8 cellular contexts compared by ENCODE assay signal in the genomic region with DNA sequence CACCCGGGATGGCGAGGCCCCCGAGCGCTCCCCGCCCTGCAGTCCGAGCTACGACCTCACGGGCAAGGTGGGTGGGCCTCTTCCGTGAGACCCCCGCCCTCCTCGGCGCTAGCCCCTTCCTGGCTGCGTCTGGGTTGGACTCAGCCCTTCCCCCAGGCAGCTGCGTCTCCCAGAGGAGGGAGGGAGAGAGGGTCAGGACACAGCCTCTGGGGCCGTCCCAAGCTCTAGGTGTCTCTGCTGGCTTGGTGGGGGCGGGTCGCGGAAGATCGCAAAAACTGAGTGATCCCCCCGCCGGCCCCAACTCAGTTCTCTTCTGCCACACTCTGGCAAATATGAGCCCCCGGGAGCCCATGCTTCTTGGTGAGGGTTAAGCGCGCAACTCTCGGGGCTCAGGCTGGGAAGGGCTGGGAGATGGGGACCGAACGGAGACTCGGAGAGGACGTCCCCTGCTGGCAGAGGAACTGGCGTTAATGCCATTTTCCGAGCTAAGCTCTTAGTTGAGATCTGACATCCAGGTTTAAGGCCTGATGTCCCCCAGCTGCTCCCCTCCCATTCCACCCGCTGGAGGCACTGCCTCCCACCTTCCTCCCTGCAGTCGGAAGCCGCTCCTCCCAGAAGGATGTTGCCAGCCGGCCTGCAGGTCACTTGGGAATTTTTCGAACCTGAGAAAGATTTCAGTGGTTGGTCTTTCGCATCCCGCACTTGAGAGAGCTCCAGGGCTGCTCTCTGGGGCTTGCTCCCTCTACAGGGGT. TPM values are rescaled to one million over a fixed set of nuclear protein-coding genes. Genes with fewer than 3 reads are reported as not detected.
DNase-seq lines count a peak whose midpoint lies in the region; ATAC-seq and TF ChIP-seq lines count a peak whose summit lies in the region.

No MANE protein-coding gene starts in this region.

- H3K27me3 ChIP-seq in BLaER1 treated with 17β-estradiol and CSF1 and Interleukin-3, amounts not matched to agents 10 nM and 100 nM, result no peaks in the 10 kb centered on the region
- peaks cover 14 to 17% of the 10 kb centered on the region in 2 donors for H3K27me3 ChIP-seq in mucosa of rectum (ENCODE audit: control insufficient read depth in 2 of 2, insufficient read depth in 2 of 2, low read length in 2 of 2)

- CTCF ChIA-PET in HEK293T (lab: Yijun Ruan, JAX), result interaction anchor here (0.6 to 3.5 kb wide), 14 partner anchors 9 to 171 kb away, joined by 3 to 57 read pairs (median 4); a partner anchor contains a TSS

- H3K27ac ChIP-seq in BLaER1 treated with 17β-estradiol and CSF1 and Interleukin-3, amounts not matched to agents 10 nM and 100 nM, result peak overlapping the region; percentile 58 to 99 (median 95); a peak in 21 of 22 replicates
- H3K27ac ChIP-seq in mucosa of rectum (ENCODE audit: low read depth in 2 of 2, low read length in 2 of 2), result peak overlapping the region; percentile 57 to 79

- no peaks in the 10 kb centered on the region for H3K9me3 ChIP-seq in BLaER1 treated with 17β-estradiol and CSF1 and Interleukin-3, amounts not matched to agents 10 nM and 100 nM (replicated peaks in 1 of 11)
- no peaks in the 10 kb centered on the region for H3K9me3 ChIP-seq in mucosa of rectum (ENCODE audit: control insufficient read depth in 2 of 2, low read length in 2 of 2)

- no peaks in the 10 kb centered on the region for H4K20me1 ChIP-seq in BLaER1 treated with 17β-estradiol and CSF1 and Interleukin-3, amounts not matched to agents 10 nM and 100 nM

- H3K36me3 ChIP-seq in BLaER1 treated with 17β-estradiol and CSF1 and Interleukin-3, amounts not matched to agents 10 nM and 100 nM, result peaks cover 0 to 10% (median 0%) of the 10 kb centered on the region in 11 experiments; a peak in 1 of 22 replicates
- no peaks in the 10 kb centered on the region for H3K36me3 ChIP-seq in mucosa of rectum (ENCODE audit: control insufficient read depth in 2 of 2, insufficient read depth in 2 of 2, low read length in 2 of 2)

- peaks cover 73 to 93% (median 79%) of the 10 kb centered on the region in 10 experiments for H3K4me1 ChIP-seq in BLaER1 treated with 17β-estradiol and CSF1 and Interleukin-3, amounts not matched to agents 10 nM and 100 nM
- H3K4me1 ChIP-seq in mucosa of rectum (ENCODE audit: control insufficient read depth in 2 of 2, insufficient read depth in 2 of 2, low read length in 2 of 2), result peaks cover 21 to 28% of the 10 kb centered on the region in 2 donors

- H3K9ac ChIP-seq in BLaER1 treated with 17β-estradiol and CSF1 and Interleukin-3, amounts not matched to agents 10 nM and 100 nM, result peak overlapping the region; percentile 82 to 98 (median 89)
- H3K9ac ChIP-seq in mucosa of rectum (ENCODE audit: low read depth in 1 of 2, low read length in 2 of 2), result peak overlapping the region; percentile 50 to 58

- H3K4me3 ChIP-seq in BLaER1 treated with 17β-estradiol and CSF1 and Interleukin-3, amounts not matched to agents 10 nM and 100 nM, result peak overlapping the region; percentile 57 to 89 (median 75)
- peak overlapping the region; percentile 65 to 74 for H3K4me3 ChIP-seq in mucosa of rectum (ENCODE audit: low read length in 2 of 2)

- DNase-seq in HEK293T (ENCODE audit: extremely low spot score) (peak; percentile 52), T-helper 1 cell (peak in 3 of 5 donors; percentile 38 to 64 (median 44)), ecto neural progenitor cell (ENCODE audit: low spot score) (peak; percentile 82), pons (ENCODE audit: low spot score) (no peak), SK-N-DZ (ENCODE audit: low spot score) (no peak)

- H3K4me2 ChIP-seq in BLaER1 treated with 17β-estradiol and CSF1 and Interleukin-3, amounts not matched to agents 10 nM and 100 nM, result peak overlapping the region; percentile 83 to 100 (median 98)

- no peak for ATAC-seq in HG03565 (IDR thresholded peaks at IDR 0.05; ENCODE audit: unreplicated experiment)

- POLR2A ChIA-PET in HEK293T (lab: Yijun Ruan, JAX), result interaction anchor here (1.0 to 1.4 kb wide), 3 partner anchors 32 to 136 kb away, joined by 4 to 8 read pairs (median 4); a partner anchor contains a TSS

TF ChIP-seq in HEK293T, 16 proteins besides CTCF, POLR2A, EP300 and RAD21:
- TF ChIP-seq FOXA1 (IDR thresholded peaks at IDR 0.05), result no peak

RNA-seq across cellular contexts. Expression of a gene that starts 0.4 kb away (rescaled TPM):
- 0.08 and 0.16 TPM in 2 replicates for polyA plus RNA-seq in SK-N-DZ (2014; cell fraction: cytosol; rRNA removed)
- polyA plus RNA-seq in SK-N-DZ (2014; cell fraction: nucleus; rRNA removed), result 0.30 TPM in 2 replicates

RNA-seq across cellular contexts. Expression of a gene that starts 11.0 kb away (rescaled TPM):
- polyA plus RNA-seq in SK-N-DZ (2014; cell fraction: cytosol; rRNA removed), result 25.8 and 39.1 TPM in 2 replicates
- 15.7 and 16.5 TPM in 2 replicates for polyA plus RNA-seq in SK-N-DZ (2014; cell fraction: nucleus; rRNA removed)

RNA-seq across cellular contexts. Expression of a gene that starts 24.8 kb away (rescaled TPM):
- not detected in 2 replicates for polyA plus RNA-seq in SK-N-DZ (2014; cell fraction: cytosol; rRNA removed)
- polyA plus RNA-seq in SK-N-DZ (2014; cell fraction: nucleus; rRNA removed), result not detected in 2 replicates

RNA-seq across cellular contexts. Expression of a gene that starts 38.7 kb away (rescaled TPM):
- 71.2 and 88.7 TPM in 2 replicates for polyA plus RNA-seq in SK-N-DZ (2014; cell fraction: cytosol; rRNA removed)
- polyA plus RNA-seq in SK-N-DZ (2014; cell fraction: nucleus; rRNA removed), result 564 and 609 TPM in 2 replicates

Comparison
In these comparisons a context has a peak if more than half of its experiments do, and no peak if none do; other contexts are left out.
1. DNase-seq: peak in HEK293T (single experiment), T-helper 1 cell (3 of 5) and ecto neural progenitor cell (single experiment); none in pons (single experiment) and SK-N-DZ (single experiment).